Comparison of ENCODE assay signal across 14 cellular contexts in the genomic region with DNA sequence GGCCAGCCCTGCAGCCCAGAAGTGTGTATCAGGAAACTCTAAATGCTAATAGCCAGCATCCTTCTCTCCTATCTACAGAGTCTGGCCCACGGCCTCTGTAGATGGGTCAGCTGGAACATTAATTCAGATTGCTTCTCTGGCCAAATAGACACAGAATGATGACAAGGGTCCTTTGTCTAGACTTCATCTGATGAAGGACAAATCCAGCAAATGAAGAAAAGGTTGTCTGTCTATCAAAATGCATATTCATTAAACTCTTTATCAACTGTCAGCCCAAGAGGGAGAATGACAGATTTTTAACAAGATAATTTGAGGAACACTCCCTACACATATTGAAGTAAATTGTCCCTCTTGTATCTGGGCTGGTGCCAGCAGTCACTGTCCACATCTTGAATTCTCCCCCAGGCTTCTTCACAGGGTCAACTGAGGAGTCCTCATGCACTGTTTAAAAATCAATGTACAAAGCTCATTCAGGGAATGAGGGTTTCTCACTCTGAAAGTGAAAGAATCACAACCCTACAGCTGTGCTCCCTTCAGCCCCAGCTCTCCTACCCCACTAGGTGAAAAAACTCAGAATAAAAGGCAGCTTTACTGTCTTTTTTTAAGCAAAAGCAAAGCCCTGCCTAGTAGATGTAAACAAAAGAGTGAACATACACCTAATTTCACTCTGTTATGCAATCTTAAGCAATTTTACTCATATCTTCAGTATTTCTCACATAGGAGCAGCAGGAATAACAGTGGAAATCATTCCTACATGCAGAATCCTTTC.
DNase-seq lines count a peak whose midpoint lies in the region; ATAC-seq and TF ChIP-seq lines count a peak whose summit lies in the region.
"Had no signal": no experiment of that assay in that cellular context is flagged by ENCODE, and none has a peak within 500 bp of the region (broad histone marks: within the 10 kb centered on the region; RNA-seq: fewer than 3 reads in every experiment).

No MANE protein-coding gene starts in this region.

- H3K9me3 Mint-ChIP-seq in activated T-helper 2 cell treated with anti-CD3 and anti-CD28 coated beads, Interferon-gamma antibody, Interleukin-2, Interleukin-4, amounts not matched to agents 10 μg/mL and 5 μg/mL and 100 μg/mL, durations not matched to agents 14 hours and 24 hours and 36 hours, result peaks cover 5% of the 10 kb centered on the region
- H3K9me3 Mint-ChIP-seq in activated T-cell treated with anti-CD3 and anti-CD28 coated beads, Interleukin-2, amount 50 U/mL, for 72 hours, result peaks cover 0 to 7% of the 10 kb centered on the region in 2 donors

- intact Hi-C loops in activated T-helper 2 cell treated with anti-CD3 and anti-CD28 coated beads, Interferon-gamma antibody, Interleukin-2, Interleukin-4, amounts not matched to agents 10 μg/mL and 5 μg/mL and 100 μg/mL, durations not matched to agents 14 hours and 24 hours and 36 hours (cut with micrococcal nuclease), result no loop called here
- intact Hi-C loops in sciatic nerve (cut with DNase I), result no loop called here

- no peak overlapping the region for H3K4me3 ChIP-seq in RWPE2 (ENCODE audit: severe bottlenecking)
- H3K4me3 ChIP-seq: K562 had no signal

- H3K36me3 ChIP-seq in RWPE2 (ENCODE audit: low read depth), result no peaks in the 10 kb centered on the region

- no peaks in the 10 kb centered on the region for H3K36me3 Mint-ChIP-seq in activated T-helper 2 cell treated with anti-CD3 and anti-CD28 coated beads, Interferon-gamma antibody, Interleukin-2, Interleukin-4, amounts not matched to agents 10 μg/mL and 5 μg/mL and 100 μg/mL, durations not matched to agents 14 hours and 24 hours and 36 hours (ENCODE audit: low read depth)
- no peaks in the 10 kb centered on the region for H3K36me3 Mint-ChIP-seq in activated T-cell treated with anti-CD3 and anti-CD28 coated beads, Interleukin-2, amount 50 U/mL, for 72 hours (ENCODE audit: insufficient read depth in 2 of 2)

- H3K4me1 Mint-ChIP-seq in activated T-helper 2 cell treated with anti-CD3 and anti-CD28 coated beads, Interferon-gamma antibody, Interleukin-2, Interleukin-4, amounts not matched to agents 10 μg/mL and 5 μg/mL and 100 μg/mL, durations not matched to agents 14 hours and 24 hours and 36 hours (ENCODE audit: low read depth), result no peaks in the 10 kb centered on the region
- H3K4me1 Mint-ChIP-seq in activated T-cell treated with anti-CD3 and anti-CD28 coated beads, Interleukin-2, amount 50 U/mL, for 72 hours (ENCODE audit: low read depth), result no peaks in the 10 kb centered on the region
- H3K4me1 Mint-ChIP-seq: activated B cell treated with CpG ODN at 0.5 μM for 24 hours had no signal

- DNase-seq in GM10248 (ENCODE audit: extremely low spot score), result peak; percentile 10
- DNase-seq in RWPE2 (ENCODE audit: low spot score), result no peak
- no peak for DNase-seq in activated T-helper 2 cell treated with anti-CD3 and anti-CD28 coated beads, Interferon-gamma antibody, Interleukin-2, Interleukin-4, amounts not matched to agents 10 μg/mL and 5 μg/mL and 100 μg/mL, durations not matched to agents 14 hours and 24 hours and 36 hours (ENCODE audit: low spot score)
- DNase-seq in activated T-cell treated with anti-CD3 and anti-CD28 coated beads, Interleukin-2, amount 50 U/mL, for 72 hours, result no peak
- DNase-seq in SHP77 (lab: John Stamatoyannopoulos, UW), result no peak
- no peak for DNase-seq in sciatic nerve (ENCODE audit: low spot score)
- DNase-seq: activated B cell treated with CpG ODN at 0.5 μM for 24 hours; activated T-cell treated with anti-CD3 and anti-CD28 coated beads, Interleukin-2, amount 50 U/mL, for 1 hour; aorta; NCI-H2029 had no signal

- no peaks in the 10 kb centered on the region for H3K27me3 ChIP-seq in RWPE2 (ENCODE audit: insufficient read depth, poor library complexity, severe bottlenecking)

- H3K4me1 ChIP-seq in RWPE2 (ENCODE audit: insufficient read depth, poor library complexity, severe bottlenecking), result peaks cover 27% of the 10 kb centered on the region
- H3K4me1 ChIP-seq: parathyroid adenoma had no signal

- peak; percentile 87 for ATAC-seq in GM19351 (IDR thresholded peaks at IDR 0.05; ENCODE audit: unreplicated experiment)
- ATAC-seq in HG02943 (IDR thresholded peaks at IDR 0.05; ENCODE audit: low read depth, unreplicated experiment), result peak; percentile 81
- ATAC-seq in RWPE2 (ENCODE audit: low read depth), result peak; percentile 69
- no peak for ATAC-seq in activated T-cell treated with anti-CD3 and anti-CD28 coated beads, Interleukin-2, amount 50 U/mL, for 72 hours (replicated peaks in 1 of 2)
- no peak for ATAC-seq in sciatic nerve
- ATAC-seq: K562 had no signal

- POLR2A ChIA-PET in GM10248 (lab: Yijun Ruan, JAX), result no interaction called here

- TF ChIP-seq CTCF in GM10248 (IDR thresholded peaks at IDR 0.05; ENCODE audit: control extremely low read depth, extremely low read depth, low read depth, missing control alignments) (no peak), RWPE2 (IDR thresholded peaks at IDR 0.05; ENCODE audit: poor library complexity, severe bottlenecking) (no peak)

- H3K27ac Mint-ChIP-seq in activated T-helper 2 cell treated with anti-CD3 and anti-CD28 coated beads, Interferon-gamma antibody, Interleukin-2, Interleukin-4, amounts not matched to agents 10 μg/mL and 5 μg/mL and 100 μg/mL, durations not matched to agents 14 hours and 24 hours and 36 hours, result no peak overlapping the region
- H3K27ac Mint-ChIP-seq in activated T-cell treated with anti-CD3 and anti-CD28 coated beads, Interleukin-2, amount 50 U/mL, for 72 hours, result no peak overlapping the region
- H3K27ac Mint-ChIP-seq: activated B cell treated with CpG ODN at 0.5 μM for 24 hours had no signal

- H3K27me3 Mint-ChIP-seq in activated T-helper 2 cell treated with anti-CD3 and anti-CD28 coated beads, Interferon-gamma antibody, Interleukin-2, Interleukin-4, amounts not matched to agents 10 μg/mL and 5 μg/mL and 100 μg/mL, durations not matched to agents 14 hours and 24 hours and 36 hours (ENCODE audit: low read depth), result no peaks in the 10 kb centered on the region
- H3K27me3 Mint-ChIP-seq in activated T-cell treated with anti-CD3 and anti-CD28 coated beads, Interleukin-2, amount 50 U/mL, for 72 hours (ENCODE audit: low read depth), result no peaks in the 10 kb centered on the region
- H3K27me3 Mint-ChIP-seq: activated B cell treated with CpG ODN at 0.5 μM for 24 hours had no signal

- no peak overlapping the region for H3K27ac ChIP-seq in RWPE2 (ENCODE audit: poor library complexity, severe bottlenecking)
- H3K27ac ChIP-seq: parathyroid adenoma had no signal

- peaks cover 6% of the 10 kb centered on the region for H3K9me3 ChIP-seq in RWPE2 (ENCODE audit: severe bottlenecking)

- CTCF ChIA-PET in GM10248 (lab: Yijun Ruan, JAX), result interaction anchor here (1.5 to 3.4 kb wide), 2 partner anchors 10 to 33 kb away, joined by 4 to 10 read pairs; no protein-coding TSS in a partner anchor

- H3K4me3 Mint-ChIP-seq in activated T-helper 2 cell treated with anti-CD3 and anti-CD28 coated beads, Interferon-gamma antibody, Interleukin-2, Interleukin-4, amounts not matched to agents 10 μg/mL and 5 μg/mL and 100 μg/mL, durations not matched to agents 14 hours and 24 hours and 36 hours (ENCODE audit: low read depth), result no peak overlapping the region
- H3K4me3 Mint-ChIP-seq in activated T-cell treated with anti-CD3 and anti-CD28 coated beads, Interleukin-2, amount 50 U/mL, for 72 hours, result no peak overlapping the region
- H3K4me3 Mint-ChIP-seq: activated B cell treated with CpG ODN at 0.5 μM for 24 hours had no signal

Comparison
In these comparisons a context has a peak if more than half of its experiments do, and no peak if none do; other contexts are left out.
1. ATAC-seq: peak in GM19351 (single experiment), HG02943 (single experiment) and RWPE2 (single experiment); none in activated T-cell treated with anti-CD3 and anti-CD28 coated beads, Interleukin-2, amount 50 U/mL, for 72 hours (0 of 2) and sciatic nerve (single experiment).